ENCODE assay signal across 6 cellular contexts in the genomic region with DNA sequence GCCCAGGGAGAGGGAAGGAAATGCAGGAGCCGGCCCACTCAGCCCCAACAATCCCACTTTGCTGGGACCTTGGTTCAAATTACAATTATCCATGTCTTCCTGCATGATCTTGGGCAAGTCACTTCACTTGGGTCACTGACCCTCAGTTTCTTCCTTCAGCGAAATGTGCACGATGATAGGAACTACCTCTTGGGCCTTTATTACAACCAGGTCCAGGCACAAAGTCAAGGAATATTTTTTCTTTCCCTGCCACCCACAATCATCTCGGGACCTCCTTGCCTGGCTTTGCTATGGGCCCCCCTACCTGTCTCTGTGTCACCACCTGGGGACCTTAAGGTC. TPM values are rescaled to one million over a fixed set of nuclear protein-coding genes. Genes with fewer than 3 reads are reported as not detected.
DNase-seq lines count a peak whose midpoint lies in the region; ATAC-seq and TF ChIP-seq lines count a peak whose summit lies in the region.
"Had no signal": no experiment of that assay in that cellular context is flagged by ENCODE, and none has a peak within 500 bp of the region (broad histone marks: within the 10 kb centered on the region; RNA-seq: fewer than 3 reads in every experiment).

No MANE protein-coding gene starts in this region.

- no peak overlapping the region for H3K27ac Mint-ChIP-seq in stimulated activated naive B cell treated with anti-CD40 and anti-IgM and Interleukin-4, amounts not matched to agents 10 μg/mL and 1 μg/mL and 100 μg/mL, for 72 hours

- no peak for ATAC-seq in stimulated activated naive B cell treated with anti-CD40 and anti-IgM and Interleukin-4, amounts not matched to agents 10 μg/mL and 1 μg/mL and 100 μg/mL, for 72 hours (replicated peaks)

- DNase-seq in SJSA1 (ENCODE audit: low read depth in 1 of 2, low spot score in 2 of 2) (no peak), fibroblast of mammary gland (ENCODE audit: low read depth) (no peak), NCI-H524 treated with DMSO at 0.1 percent for 48 hours (lab: John Stamatoyannopoulos, UW) (no peak), GM10248 (ENCODE audit: extremely low spot score) (no peak)
- DNase-seq in stimulated activated naive B cell treated with anti-CD40 and anti-IgM and Interleukin-4, amounts not matched to agents 10 μg/mL and 1 μg/mL and 100 μg/mL, for 72 hours = no peak
- DNase-seq: NCI-H774 had no signal

- POLR2A ChIA-PET in GM10248 (lab: Yijun Ruan, JAX) = no interaction called here

- no peak for TF ChIP-seq CTCF in fibroblast of mammary gland (conservative IDR thresholded peaks at IDR 0.05; ENCODE audit: control insufficient read depth, insufficient read depth, low read depth, low read length)
- no peak for TF ChIP-seq CTCF in GM10248 (IDR thresholded peaks at IDR 0.05; ENCODE audit: control extremely low read depth, extremely low read depth, low read depth, missing control alignments)

- no peak overlapping the region for H3K27ac ChIP-seq in SJSA1

- H3K4me3 ChIP-seq in SJSA1 (peak overlapping the region; percentile 27; the same call in 1 of the 2 replicates), fibroblast of mammary gland (ENCODE audit: control insufficient read depth, low read depth, low read length) (peak overlapping the region; percentile 56)

- no peaks in the 10 kb centered on the region for H3K9me3 Mint-ChIP-seq in stimulated activated naive B cell treated with anti-CD40 and anti-IgM and Interleukin-4, amounts not matched to agents 10 μg/mL and 1 μg/mL and 100 μg/mL, for 72 hours

- peaks cover 0 to 16% of the 10 kb centered on the region in 2 donors for H3K36me3 Mint-ChIP-seq in stimulated activated naive B cell treated with anti-CD40 and anti-IgM and Interleukin-4, amounts not matched to agents 10 μg/mL and 1 μg/mL and 100 μg/mL, for 72 hours

- CTCF ChIA-PET in GM10248 (lab: Yijun Ruan, JAX) = no interaction called here

- peak overlapping the region; percentile 78 to 81 for H3K4me3 Mint-ChIP-seq in stimulated activated naive B cell treated with anti-CD40 and anti-IgM and Interleukin-4, amounts not matched to agents 10 μg/mL and 1 μg/mL and 100 μg/mL, for 72 hours

- H3K4me1 ChIP-seq in SJSA1 (replicated peaks) = peaks cover 13% of the 10 kb centered on the region

- H3K9me3 ChIP-seq in SJSA1 (replicated peaks) = no peaks in the 10 kb centered on the region

- H3K4me1 Mint-ChIP-seq in stimulated activated naive B cell treated with anti-CD40 and anti-IgM and Interleukin-4, amounts not matched to agents 10 μg/mL and 1 μg/mL and 100 μg/mL, for 72 hours = peaks cover 20 to 33% of the 10 kb centered on the region in 2 donors

- H3K27me3 ChIP-seq in SJSA1 (replicated peaks) = no peaks in the 10 kb centered on the region

- H3K27me3 Mint-ChIP-seq in stimulated activated naive B cell treated with anti-CD40 and anti-IgM and Interleukin-4, amounts not matched to agents 10 μg/mL and 1 μg/mL and 100 μg/mL, for 72 hours = peaks cover 0 to 6% of the 10 kb centered on the region in 2 donors

- H3K36me3 ChIP-seq in SJSA1 = no peaks in the 10 kb centered on the region

RNA-seq across cellular contexts. Expression of a gene that starts 0.4 kb away (rescaled TPM):
- total RNA-seq in SJSA1 (2014; rRNA removed; shearing (Covaris generic)) = 4.2 and 6.6 TPM in 2 replicates

RNA-seq across cellular contexts. Expression of a gene that starts 21.2 kb away (rescaled TPM):
- 50.2 and 76.8 TPM in 2 replicates for total RNA-seq in SJSA1 (2014; rRNA removed; shearing (Covaris generic))

RNA-seq across cellular contexts. Expression of a gene that starts 21.3 kb away (rescaled TPM):
- 1.9 and 2.7 TPM in 2 replicates for total RNA-seq in SJSA1 (2014; rRNA removed; shearing (Covaris generic))

RNA-seq across cellular contexts. Expression of a gene that starts 22.2 kb away (rescaled TPM):
- 5.2 and 9.6 TPM in 2 replicates for total RNA-seq in SJSA1 (2014; rRNA removed; shearing (Covaris generic))

RNA-seq across cellular contexts. Expression of a gene that starts 24.9 kb away (rescaled TPM):
- 0.89 TPM in 1 of 2 replicates, not detected in the other for total RNA-seq in SJSA1 (2014; rRNA removed; shearing (Covaris generic))
